In the genomic region with DNA sequence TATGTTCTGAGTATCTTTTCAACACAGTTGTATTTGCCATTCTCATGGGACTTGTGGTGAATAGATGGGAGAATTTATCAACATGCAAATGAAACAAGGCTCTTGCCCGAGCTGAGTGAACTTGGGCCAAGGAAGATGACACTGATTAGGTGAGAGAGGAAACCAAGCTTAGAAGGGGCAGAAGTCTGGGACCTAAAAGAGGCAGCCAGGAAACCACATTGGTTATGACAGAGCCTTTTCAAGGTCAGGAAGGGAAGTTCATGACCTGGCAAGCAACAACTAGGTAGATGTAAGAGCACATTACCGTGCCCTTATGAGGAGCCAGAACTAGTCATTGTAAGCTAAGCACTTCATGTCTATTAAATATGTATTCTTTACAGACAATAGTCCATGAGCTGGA, we compare ENCODE assay signal across 19 cellular contexts.
DNase-seq lines count a peak whose midpoint lies in the region; ATAC-seq and TF ChIP-seq lines count a peak whose summit lies in the region.
"Had no signal": no experiment of that assay in that cellular context is flagged by ENCODE, and none has a peak within 500 bp of the region (broad histone marks: within the 10 kb centered on the region; RNA-seq: fewer than 3 reads in every experiment).

No MANE protein-coding gene starts in this region.

- H3K27me3 ChIP-seq in BLaER1 treated with 17β-estradiol and CSF1 and Interleukin-3, amounts not matched to agents 10 nM and 100 nM, result no peaks in the 10 kb centered on the region
- no peaks in the 10 kb centered on the region for H3K27me3 ChIP-seq in body of pancreas
- H3K27me3 ChIP-seq: brain microvascular endothelial cell, dorsolateral prefrontal cortex, esophagus squamous epithelium, heart left ventricle, right atrium auricular region, tibial nerve had no signal

- no peaks in the 10 kb centered on the region for H3K4me1 Mint-ChIP-seq in type B pancreatic cell (ENCODE audit: unreplicated experiment)

- H3K9me3 ChIP-seq in BLaER1 treated with 17β-estradiol and CSF1 and Interleukin-3, amounts not matched to agents 10 nM and 100 nM (replicated peaks in 1 of 11), result no peaks in the 10 kb centered on the region; a peak in 1 of 22 replicates
- H3K9me3 ChIP-seq in body of pancreas, result no peaks in the 10 kb centered on the region
- H3K9me3 ChIP-seq: esophagus squamous epithelium, right atrium auricular region had no signal

- no peaks in the 10 kb centered on the region for H3K27me3 Mint-ChIP-seq in type B pancreatic cell

- H3K4me3 Mint-ChIP-seq in type B pancreatic cell, result no peak overlapping the region

- no peaks in the 10 kb centered on the region for H4K20me1 ChIP-seq in BLaER1 treated with 17β-estradiol and CSF1 and Interleukin-3, amounts not matched to agents 10 nM and 100 nM

- H3K4me3 ChIP-seq in BLaER1 treated with 17β-estradiol and CSF1 and Interleukin-3, amounts not matched to agents 10 nM and 100 nM, result no peak overlapping the region
- no peak overlapping the region for H3K4me3 ChIP-seq in body of pancreas
- H3K4me3 ChIP-seq: dorsolateral prefrontal cortex, esophagus squamous epithelium, heart left ventricle, right atrium auricular region, tibial nerve had no signal

- H3K27ac Mint-ChIP-seq in type B pancreatic cell, result no peak overlapping the region

- no peak overlapping the region for H3K9ac ChIP-seq in BLaER1 treated with 17β-estradiol and CSF1 and Interleukin-3, amounts not matched to agents 10 nM and 100 nM

- ATAC-seq in GM19043 (IDR thresholded peaks at IDR 0.05; ENCODE audit: low read depth, unreplicated experiment), result peak; percentile 68
- ATAC-seq in HG02798 (IDR thresholded peaks at IDR 0.05; ENCODE audit: poor library complexity, unreplicated experiment), result peak; percentile 57
- peak; percentile 71 for ATAC-seq in HG03575 (IDR thresholded peaks at IDR 0.05; ENCODE audit: extremely low read depth, insufficient number of reproducible peaks, low FRiP score, unreplicated experiment)
- no peak for ATAC-seq in body of pancreas
- ATAC-seq: heart left ventricle had no signal

- H3K4me1 ChIP-seq in BLaER1 treated with 17β-estradiol and CSF1 and Interleukin-3, amounts not matched to agents 10 nM and 100 nM, result peaks cover 15 to 19% (median 18%) of the 10 kb centered on the region in 10 experiments
- no peaks in the 10 kb centered on the region for H3K4me1 ChIP-seq in body of pancreas
- H3K4me1 ChIP-seq: esophagus squamous epithelium, heart left ventricle, right atrium auricular region, tibial nerve had no signal

- H3K9me3 Mint-ChIP-seq in type B pancreatic cell, result no peaks in the 10 kb centered on the region

- WGBS in body of pancreas, 2 donors, result 29 to 43% methylated on average over 2 of the region's 2 CpGs

- no peak for TF ChIP-seq CTCF in type B pancreatic cell (conservative IDR thresholded peaks at IDR 0.05)
- no peak for TF ChIP-seq CTCF in body of pancreas (IDR thresholded peaks at IDR 0.05)

- peak overlapping the region in 1 of 11 experiments; percentile 39; a peak in 3 of 22 replicates for H3K27ac ChIP-seq in BLaER1 treated with 17β-estradiol and CSF1 and Interleukin-3, amounts not matched to agents 10 nM and 100 nM
- H3K27ac ChIP-seq in body of pancreas, result no peak overlapping the region
- H3K27ac ChIP-seq: brain microvascular endothelial cell, heart left ventricle, right atrium auricular region, tibial nerve had no signal

- no peak for TF ChIP-seq POLR2A in body of pancreas (IDR thresholded peaks at IDR 0.05)

- H3K36me3 ChIP-seq in BLaER1 treated with 17β-estradiol and CSF1 and Interleukin-3, amounts not matched to agents 10 nM and 100 nM, result no peaks in the 10 kb centered on the region
- no peaks in the 10 kb centered on the region for H3K36me3 ChIP-seq in body of pancreas (replicated peaks in 1 of 2; ENCODE audit: insufficient read depth in 1 of 2, low read depth in 2 of 2)
- H3K36me3 ChIP-seq: brain microvascular endothelial cell, esophagus squamous epithelium, heart left ventricle, right atrium auricular region, tibial nerve had no signal

- no peaks in the 10 kb centered on the region for H3K36me3 Mint-ChIP-seq in type B pancreatic cell

- intact Hi-C loops in body of pancreas (cut with DNase I), result no loop called here

- DNase-seq in type B pancreatic cell (ENCODE audit: extremely low spot score, unreplicated experiment) (no peak), body of pancreas (no peak), NCI-H748 (lab: John Stamatoyannopoulos, UW; ENCODE audit: unreplicated experiment) (no peak)
- DNase-seq in activated naive CD4-positive, alpha-beta T cell (lab: John Stamatoyannopoulos, UW), result no peak
- DNase-seq: activated naive CD4-positive, alpha-beta T cell treated with anti-CD3 and anti-CD28 coated beads, Interleukin-2, amount 50 U/mL, for 16 hours; brain microvascular endothelial cell; COR-L47; dorsolateral prefrontal cortex; esophagus squamous epithelium; GDM1; heart left ventricle; NCI-H2081; NCI-H82 had no signal

- peak overlapping the region; percentile 41 to 74 (median 64) for H3K4me2 ChIP-seq in BLaER1 treated with 17β-estradiol and CSF1 and Interleukin-3, amounts not matched to agents 10 nM and 100 nM
